15 cellular contexts compared by ENCODE assay signal in the genomic region with DNA sequence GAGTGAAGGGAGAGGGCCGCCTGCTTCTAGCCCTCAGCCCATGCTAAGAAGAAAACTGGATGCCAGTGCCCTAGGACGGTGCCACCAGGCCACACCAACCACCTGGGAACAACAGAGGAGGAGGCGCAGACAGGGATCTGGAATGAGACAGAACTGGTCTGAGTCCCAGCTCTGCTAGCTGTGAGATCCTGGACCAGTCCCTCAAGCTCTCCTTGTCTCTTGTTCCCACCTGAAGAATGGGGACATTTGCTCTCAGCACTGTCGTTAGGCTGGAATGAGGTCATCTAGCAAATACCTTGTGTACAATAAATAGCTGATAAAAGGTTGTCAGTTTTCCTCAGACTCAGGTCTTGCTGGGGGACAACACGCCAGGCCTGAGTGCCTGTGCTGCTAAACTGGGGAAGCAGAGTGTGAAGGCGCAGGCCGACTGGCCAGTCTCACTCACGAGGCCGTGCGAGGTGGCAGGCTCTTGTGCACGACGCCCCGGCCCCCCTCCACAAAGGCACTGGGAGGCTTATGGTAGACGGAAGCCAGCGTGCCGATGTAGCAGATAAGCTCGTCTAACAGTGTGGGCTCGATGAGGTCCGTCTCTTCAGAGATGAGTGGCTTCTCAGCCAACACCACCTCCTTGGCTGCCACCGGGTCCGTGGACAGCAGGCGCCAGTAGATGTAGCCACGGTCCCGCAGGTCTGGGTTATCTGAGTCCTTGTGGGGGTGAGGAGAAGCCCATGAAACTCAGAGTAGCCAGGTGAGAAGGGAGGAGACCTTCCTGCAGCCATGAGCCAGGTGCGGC. TPM values are rescaled to one million over a fixed set of nuclear protein-coding genes. Genes with fewer than 3 reads are reported as not detected.
"Had no signal": no experiment of that assay in that cellular context is flagged by ENCODE, and none has a peak within 500 bp of the region (broad histone marks: within the 10 kb centered on the region; RNA-seq: fewer than 3 reads in every experiment).

No MANE protein-coding gene starts in this region.

- H3K4me1 ChIP-seq: uterus had no signal

- DNase-seq: cortex of kidney; effector memory CD4-positive, alpha-beta T cell; heart left ventricle; hypothalamus; kidney glomerular epithelial cell; naive thymus-derived CD4-positive, alpha-beta T cell; psoas muscle; retina; small intestine; stimulated activated CD4-positive, alpha-beta T cell treated with anti-CD3 and anti-CD28 coated beads, Interleukin-12 subunit alpha, Interleukin-12 subunit beta, amount 100 ng/mL, for 4 hours; stimulated activated naive CD4-positive, alpha-beta T cell treated with Interleukin-2 at 50 U/mL for 16 hours; upper lobe of left lung; uterus had no signal

- H3K4me3 ChIP-seq: heart left ventricle, psoas muscle, upper lobe of left lung, uterus had no signal

- H3K9me3 ChIP-seq: heart left ventricle, psoas muscle, upper lobe of left lung, uterus had no signal

- H3K27ac ChIP-seq: heart left ventricle, psoas muscle, uterus had no signal

- H3K36me3 ChIP-seq: uterus had no signal

- H3K27me3 ChIP-seq: heart left ventricle, upper lobe of left lung, uterus had no signal

- ATAC-seq: esophagus mucosa; heart left ventricle; naive thymus-derived CD4-positive, alpha-beta T cell; psoas muscle had no signal

RNA-seq across cellular contexts. Expression of a gene that starts 25.8 kb away (rescaled TPM):
- total RNA-seq: fibroblast of lung had no signal
- polyA plus RNA-seq: fibroblast of lung; naive thymus-derived CD4-positive, alpha-beta T cell had no signal
